In the genomic region with DNA sequence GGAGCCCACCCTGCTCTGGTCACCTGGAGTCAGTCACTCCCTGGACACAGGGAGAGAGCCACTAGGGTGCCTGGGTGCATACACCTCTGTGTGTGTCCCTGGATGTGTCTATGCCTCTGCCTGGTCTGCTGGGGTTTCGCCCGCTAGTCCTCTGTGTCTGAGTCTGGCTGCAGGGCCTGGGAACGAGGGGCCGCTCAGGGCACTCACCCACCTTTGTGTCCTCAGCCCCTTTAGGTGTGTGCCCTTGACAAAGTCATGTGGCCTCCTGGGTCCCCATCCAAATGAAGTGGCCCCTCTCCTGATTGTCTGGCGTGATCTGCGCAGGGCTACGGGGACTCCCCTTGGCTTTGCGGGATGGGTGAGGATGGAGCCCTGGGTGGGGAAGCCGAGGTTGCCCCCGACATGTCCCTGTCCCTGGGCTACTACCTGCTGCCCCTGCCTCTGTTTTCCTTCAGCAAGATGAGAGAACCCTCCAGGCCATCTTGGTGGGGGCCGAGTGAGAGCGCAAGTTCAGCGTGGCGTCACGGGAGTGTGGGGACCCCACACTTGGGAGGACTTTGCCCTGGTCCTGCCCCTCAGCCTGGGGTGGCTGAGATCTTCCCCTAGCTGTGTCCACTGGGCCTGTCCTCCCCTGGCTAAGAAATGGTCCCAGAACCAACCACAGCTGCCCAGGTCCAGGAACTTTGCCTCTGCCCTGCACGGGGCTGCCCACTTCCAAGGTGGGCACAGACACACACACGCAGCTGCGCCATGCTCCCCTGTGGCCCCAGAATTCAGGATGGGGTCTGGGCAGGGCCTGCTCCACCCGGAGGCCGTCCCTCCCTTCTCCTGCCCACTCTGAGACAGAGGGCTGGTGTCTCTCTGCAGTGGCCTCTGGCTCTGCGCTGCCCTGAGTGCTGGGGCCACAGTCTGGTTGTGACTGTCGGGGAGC, we compare ENCODE assay signal across 1 cellular context.
TF ChIP-seq lines count a peak whose summit lies in the region.

No MANE protein-coding gene starts in this region.

TF ChIP-seq in HCT116, 20 proteins besides CTCF, POLR2A, EP300 and RAD21 (continued from another document):
- TF ChIP-seq, protein P1, sequence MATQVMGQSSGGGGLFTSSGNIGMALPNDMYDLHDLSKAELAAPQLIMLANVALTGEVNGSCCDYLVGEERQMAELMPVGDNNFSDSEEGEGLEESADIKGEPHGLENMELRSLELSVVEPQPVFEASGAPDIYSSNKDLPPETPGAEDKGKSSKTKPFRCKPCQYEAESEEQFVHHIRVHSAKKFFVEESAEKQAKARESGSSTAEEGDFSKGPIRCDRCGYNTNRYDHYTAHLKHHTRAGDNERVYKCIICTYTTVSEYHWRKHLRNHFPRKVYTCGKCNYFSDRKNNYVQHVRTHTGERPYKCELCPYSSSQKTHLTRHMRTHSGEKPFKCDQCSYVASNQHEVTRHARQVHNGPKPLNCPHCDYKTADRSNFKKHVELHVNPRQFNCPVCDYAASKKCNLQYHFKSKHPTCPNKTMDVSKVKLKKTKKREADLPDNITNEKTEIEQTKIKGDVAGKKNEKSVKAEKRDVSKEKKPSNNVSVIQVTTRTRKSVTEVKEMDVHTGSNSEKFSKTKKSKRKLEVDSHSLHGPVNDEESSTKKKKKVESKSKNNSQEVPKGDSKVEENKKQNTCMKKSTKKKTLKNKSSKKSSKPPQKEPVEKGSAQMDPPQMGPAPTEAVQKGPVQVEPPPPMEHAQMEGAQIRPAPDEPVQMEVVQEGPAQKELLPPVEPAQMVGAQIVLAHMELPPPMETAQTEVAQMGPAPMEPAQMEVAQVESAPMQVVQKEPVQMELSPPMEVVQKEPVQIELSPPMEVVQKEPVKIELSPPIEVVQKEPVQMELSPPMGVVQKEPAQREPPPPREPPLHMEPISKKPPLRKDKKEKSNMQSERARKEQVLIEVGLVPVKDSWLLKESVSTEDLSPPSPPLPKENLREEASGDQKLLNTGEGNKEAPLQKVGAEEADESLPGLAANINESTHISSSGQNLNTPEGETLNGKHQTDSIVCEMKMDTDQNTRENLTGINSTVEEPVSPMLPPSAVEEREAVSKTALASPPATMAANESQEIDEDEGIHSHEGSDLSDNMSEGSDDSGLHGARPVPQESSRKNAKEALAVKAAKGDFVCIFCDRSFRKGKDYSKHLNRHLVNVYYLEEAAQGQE (IDR thresholded peaks at IDR 0.05; ENCODE audit: low read depth), result no peak
- TF ChIP-seq CBX3 (IDR thresholded peaks at IDR 0.05; ENCODE audit: low read depth), result no peak
- TF ChIP-seq JUND (IDR thresholded peaks at IDR 0.05), result no peak
- TF ChIP-seq POLR2AphosphoS5 (IDR thresholded peaks at IDR 0.05; ENCODE audit: low read depth, low read length), result no peak
- TF ChIP-seq ZFX (IDR thresholded peaks at IDR 0.05), result no peak
- TF ChIP-seq, protein P2, sequence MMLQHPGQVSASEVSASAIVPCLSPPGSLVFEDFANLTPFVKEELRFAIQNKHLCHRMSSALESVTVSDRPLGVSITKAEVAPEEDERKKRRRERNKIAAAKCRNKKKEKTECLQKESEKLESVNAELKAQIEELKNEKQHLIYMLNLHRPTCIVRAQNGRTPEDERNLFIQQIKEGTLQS (IDR thresholded peaks at IDR 0.05), result no peak
- no peak for TF ChIP-seq YY1 (IDR thresholded peaks at IDR 0.05; ENCODE audit: extremely low read depth, insufficient replicate concordance, low read depth, low read length)
